Comparison of ENCODE assay signal across 3 cellular contexts in the genomic region with DNA sequence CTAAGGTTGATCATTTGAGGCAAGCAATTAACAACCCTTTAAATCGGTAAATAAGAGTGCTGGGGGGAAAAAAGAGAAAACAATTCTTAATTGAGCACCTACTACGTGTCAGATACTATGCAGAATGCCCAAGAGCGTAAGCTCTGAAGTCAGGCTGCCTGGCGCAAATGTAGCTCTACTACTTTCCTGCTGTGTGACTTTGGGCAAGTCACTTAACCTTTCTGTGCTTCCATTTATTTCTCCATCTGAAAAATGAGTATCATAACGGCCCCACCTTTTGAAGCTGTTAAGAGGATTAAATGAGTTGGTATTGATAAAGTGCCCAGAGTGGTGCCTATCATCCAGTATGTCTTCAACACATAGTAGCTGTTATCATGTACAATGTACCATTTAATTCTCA.
TF ChIP-seq lines count a peak whose summit lies in the region.

No MANE protein-coding gene starts in this region.

TF ChIP-seq in HepG2, 621 proteins besides CTCF, POLR2A, EP300 and RAD21:
- no peak for TF ChIP-seq ZNF773 (CRISPR knock-in tag; IDR thresholded peaks at IDR 0.05; ENCODE audit: borderline replicate concordance)
- TF ChIP-seq ZNF768 (CRISPR knock-in tag; IDR thresholded peaks at IDR 0.05), result peak; percentile 25; the same call in 1 of the 2 replicates

TF ChIP-seq in K562, 482 proteins besides CTCF, POLR2A, EP300 and RAD21:
- TF ChIP-seq RBM25 (IDR thresholded peaks at IDR 0.05; ENCODE audit: low read depth, low read length, severe bottlenecking), result peak; percentile 81
- no peak for TF ChIP-seq HMBOX1 (IDR thresholded peaks at IDR 0.05)
- TF ChIP-seq CBX5 (IDR thresholded peaks at IDR 0.05; ENCODE audit: borderline replicate concordance, low read depth), result no peak
- no peak for TF ChIP-seq BCL6 (CRISPR knock-in tag; IDR thresholded peaks at IDR 0.05)
- TF ChIP-seq SNIP1 (IDR thresholded peaks at IDR 0.05; ENCODE audit: low read depth), result no peak
- peak; percentile 51 for TF ChIP-seq ZFP36 (IDR thresholded peaks at IDR 0.05; ENCODE audit: low read depth, low read length, partially characterized antibody)
- TF ChIP-seq BCOR (IDR thresholded peaks at IDR 0.05), result peak; percentile 74
- TF ChIP-seq ARNT (IDR thresholded peaks at IDR 0.05), result no peak
- TF ChIP-seq ZNF830 (CRISPR knock-in tag; IDR thresholded peaks at IDR 0.05), result no peak

TF ChIP-seq in H1, 55 proteins besides CTCF, POLR2A, EP300 and RAD21:
- TF ChIP-seq CHD1 (IDR thresholded peaks at IDR 0.05; ENCODE audit: low read depth, low read length), result no peak
- no peak for TF ChIP-seq CTBP2 (IDR thresholded peaks at IDR 0.05; ENCODE audit: borderline replicate concordance, insufficient read depth, insufficient read length, low read length)
- TF ChIP-seq SIX5 (IDR thresholded peaks at IDR 0.05; ENCODE audit: low read depth, low read length), result no peak
- TF ChIP-seq KDM1A (IDR thresholded peaks at IDR 0.05; ENCODE audit: borderline replicate concordance, low read length), result 0 out of 2 replicates have a peak, but pooled peaks have one; percentile 51
- no peak for TF ChIP-seq FOSL1 (IDR thresholded peaks at IDR 0.05; ENCODE audit: insufficient read depth, low read depth, low read length)
- TF ChIP-seq TBP (IDR thresholded peaks at IDR 0.05; ENCODE audit: low read depth, low read length), result no peak
- no peak for TF ChIP-seq NRF1 (IDR thresholded peaks at IDR 0.05; ENCODE audit: low read depth, low read length)
